Comparison of ENCODE assay signal across 19 cellular contexts in genomic region chr1:232570007-232570406, GRCh38.
DNase-seq lines count a peak whose midpoint lies in the region; ATAC-seq, FAIRE-seq and TF ChIP-seq lines count a peak whose summit lies in the region.
"Had no signal": no experiment of that assay in that cellular context is flagged by ENCODE, and none has a peak within 500 bp of the region (broad histone marks: within the 10 kb centered on the region; RNA-seq: fewer than 3 reads in every experiment).

No MANE protein-coding gene starts in this region.

- no peak for TF ChIP-seq CTCF in epithelial cell of esophagus (IDR thresholded peaks at IDR 0.05; ENCODE audit: insufficient read depth, low read depth, low read length, missing control alignments)

- no peak overlapping the region for H3K4me3 ChIP-seq in epithelial cell of esophagus (ENCODE audit: low read length)

- peak; percentile 71 for DNase-seq in DMS79 treated with DMSO at 0.1 percent for 48 hours (lab: John Stamatoyannopoulos, UW)
- DNase-seq in NCI-H226, result peak; percentile 21
- peak; percentile 6 for DNase-seq in epithelial cell of esophagus (ENCODE audit: low read depth)
- no peak for DNase-seq in RPMI8226
- DNase-seq: activated CD4-positive, alpha-beta T cell treated with anti-CD3 and anti-CD28 coated beads for 48 hours; activated naive CD4-positive, alpha-beta T cell treated with anti-CD3 and anti-CD28 coated beads, Interleukin-2, amount 10 ng/mL, durations not matched to agents 7 days and 5 days; anterior cingulate cortex; CD4-positive, alpha-beta T cell; DMS153; GF-D8; NCI-H1436; NCI-H510A; posterior cingulate gyrus; stimulated activated CD4-positive, alpha-beta T cell treated with anti-CD3 and anti-CD28 coated beads, Interleukin-15, amount 100 ng/mL, for 24 hours; stimulated activated naive CD8-positive, alpha-beta T cell treated with anti-CD3 and anti-CD28 coated beads, Interleukin-15, amount 100 ng/mL, for 72 hours had no signal

- FAIRE-seq in islet of Langerhans (lab: Jason Lieb, UNC), result peak; percentile 85

- no peak for ATAC-seq in GM21825 (IDR thresholded peaks at IDR 0.05; ENCODE audit: unreplicated experiment)
- ATAC-seq in activated CD4-positive, CD25-positive, alpha-beta regulatory T cell treated with anti-CD3 and anti-CD28 coated beads, Interleukin-2, amount 50 U/mL, for 24 hours, result no peak
- ATAC-seq: sciatic nerve; stimulated activated naive CD8-positive, alpha-beta T cell treated with anti-CD3 and anti-CD28 coated beads, Interleukin-15, amount 100 ng/mL, for 72 hours had no signal
